Comparison of ENCODE assay signal across 19 cellular contexts in the genomic region with DNA sequence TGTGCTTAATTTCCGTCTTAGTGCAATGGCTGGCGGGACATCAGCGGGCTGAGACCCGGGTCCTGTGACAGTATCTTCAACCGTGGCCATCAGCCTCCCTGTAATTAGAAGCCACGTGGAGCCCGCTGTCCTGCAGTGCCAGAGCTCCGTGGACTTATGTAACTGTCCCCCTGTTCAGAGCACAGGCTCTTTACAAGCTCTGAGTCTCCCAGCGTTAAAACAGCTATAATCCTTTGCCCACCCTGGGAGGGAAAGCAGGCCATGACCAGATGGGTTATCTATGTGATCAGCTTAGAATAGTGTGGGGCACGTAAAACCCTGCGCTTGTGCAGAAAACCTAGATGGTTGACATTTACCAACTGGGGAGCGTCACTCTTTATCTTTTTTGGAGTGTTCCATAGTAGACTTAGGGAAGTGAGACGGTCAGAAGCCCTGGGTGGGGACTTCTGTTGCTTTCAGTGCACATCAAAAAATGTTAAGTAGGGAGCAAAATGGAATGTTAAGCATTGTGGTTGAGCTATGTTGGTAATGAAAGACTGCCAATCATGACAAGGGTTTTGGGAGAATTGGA.
DNase-seq lines count a peak whose midpoint lies in the region; ATAC-seq and TF ChIP-seq lines count a peak whose summit lies in the region.
"Had no signal": no experiment of that assay in that cellular context is flagged by ENCODE, and none has a peak within 500 bp of the region (broad histone marks: within the 10 kb centered on the region; RNA-seq: fewer than 3 reads in every experiment).

No MANE protein-coding gene starts in this region.

- H3K27ac Mint-ChIP-seq in progenitor cell of endocrine pancreas = peak overlapping the region; percentile 48
- H3K27ac Mint-ChIP-seq in activated naive CD8-positive, alpha-beta T cell treated with anti-CD3 and anti-CD28 coated beads, Interleukin-2, amount 50 U/mL, for 24 hours = no peak overlapping the region
- H3K27ac Mint-ChIP-seq: activated naive CD8-positive, alpha-beta T cell treated with anti-CD3 and anti-CD28 coated beads, Interleukin-2, amount 10 ng/mL, durations not matched to agents 7 days and 5 days; B cell; H9 had no signal

- H3K9me3 Mint-ChIP-seq in progenitor cell of endocrine pancreas (ENCODE audit: low read depth) = no peaks in the 10 kb centered on the region
- peaks cover 3% of the 10 kb centered on the region for H3K9me3 Mint-ChIP-seq in activated naive CD8-positive, alpha-beta T cell treated with anti-CD3 and anti-CD28 coated beads, Interleukin-2, amount 50 U/mL, for 24 hours
- H3K9me3 Mint-ChIP-seq: activated naive CD8-positive, alpha-beta T cell treated with anti-CD3 and anti-CD28 coated beads, Interleukin-2, amount 10 ng/mL, durations not matched to agents 7 days and 5 days; H9 had no signal

- no peak for TF ChIP-seq CTCF in progenitor cell of endocrine pancreas (IDR thresholded peaks at IDR 0.05; ENCODE audit: unreplicated experiment)

- DNase-seq in D341Med (ENCODE audit: low spot score) (peak; percentile 62), NCI-H82 treated with DMSO at 0.1 percent for 48 hours (lab: John Stamatoyannopoulos, UW; ENCODE audit: unreplicated experiment) (peak; percentile 72), glomerular visceral epithelial cell (ENCODE audit: extremely low spot score) (peak; percentile 7), progenitor cell of endocrine pancreas (ENCODE audit: low spot score, unreplicated experiment) (no peak)
- no peak for DNase-seq in activated CD4-positive, alpha-beta T cell treated with anti-CD3 and anti-CD28 coated beads for 4 hours
- no peak for DNase-seq in activated naive CD8-positive, alpha-beta T cell treated with anti-CD3 and anti-CD28 coated beads, Interleukin-2, amount 50 U/mL, for 24 hours
- DNase-seq: activated naive CD8-positive, alpha-beta T cell treated with anti-CD3 and anti-CD28 coated beads, Interleukin-2, amount 10 ng/mL, durations not matched to agents 7 days and 5 days; Calu3; central memory CD4-positive, alpha-beta T cell; H9; kidney; NCI-H2081 treated with DMSO at 0.1 percent for 48 hours; NCI-H748 treated with DMSO at 0.1 percent for 48 hours; Peyer's patch; sigmoid colon; stimulated activated CD4-positive, alpha-beta T cell treated with anti-CD3 and anti-CD28 coated beads, Interleukin-4, amount 100 ng/mL, for 1 hour had no signal

- peaks cover 21% of the 10 kb centered on the region for H3K27me3 Mint-ChIP-seq in progenitor cell of endocrine pancreas
- peaks cover 1% of the 10 kb centered on the region for H3K27me3 Mint-ChIP-seq in activated naive CD8-positive, alpha-beta T cell treated with anti-CD3 and anti-CD28 coated beads, Interleukin-2, amount 50 U/mL, for 24 hours
- H3K27me3 Mint-ChIP-seq: activated naive CD8-positive, alpha-beta T cell treated with anti-CD3 and anti-CD28 coated beads, Interleukin-2, amount 10 ng/mL, durations not matched to agents 7 days and 5 days; B cell had no signal

- ATAC-seq in GM19397 (IDR thresholded peaks at IDR 0.05; ENCODE audit: unreplicated experiment) (no peak), GM19455 (IDR thresholded peaks at IDR 0.05; ENCODE audit: unreplicated experiment) (no peak)
- no peak for ATAC-seq in activated naive CD8-positive, alpha-beta T cell treated with anti-CD3 and anti-CD28 coated beads, Interleukin-2, amount 50 U/mL, for 24 hours

- H3K4me1 Mint-ChIP-seq in progenitor cell of endocrine pancreas (ENCODE audit: low read depth) = peaks cover 15% of the 10 kb centered on the region
- H3K4me1 Mint-ChIP-seq in activated naive CD8-positive, alpha-beta T cell treated with anti-CD3 and anti-CD28 coated beads, Interleukin-2, amount 50 U/mL, for 24 hours = no peaks in the 10 kb centered on the region
- H3K4me1 Mint-ChIP-seq: activated naive CD8-positive, alpha-beta T cell treated with anti-CD3 and anti-CD28 coated beads, Interleukin-2, amount 10 ng/mL, durations not matched to agents 7 days and 5 days; B cell had no signal

- H3K4me3 Mint-ChIP-seq in progenitor cell of endocrine pancreas (ENCODE audit: low read depth) = no peak overlapping the region
- no peak overlapping the region for H3K4me3 Mint-ChIP-seq in activated naive CD8-positive, alpha-beta T cell treated with anti-CD3 and anti-CD28 coated beads, Interleukin-2, amount 50 U/mL, for 24 hours
- H3K4me3 Mint-ChIP-seq: activated naive CD8-positive, alpha-beta T cell treated with anti-CD3 and anti-CD28 coated beads, Interleukin-2, amount 10 ng/mL, durations not matched to agents 7 days and 5 days; B cell; H9 had no signal

- no peaks in the 10 kb centered on the region for H3K36me3 Mint-ChIP-seq in progenitor cell of endocrine pancreas (ENCODE audit: insufficient read depth)
- H3K36me3 Mint-ChIP-seq in activated naive CD8-positive, alpha-beta T cell treated with anti-CD3 and anti-CD28 coated beads, Interleukin-2, amount 50 U/mL, for 24 hours (ENCODE audit: low read depth) = no peaks in the 10 kb centered on the region
- H3K36me3 Mint-ChIP-seq: activated naive CD8-positive, alpha-beta T cell treated with anti-CD3 and anti-CD28 coated beads, Interleukin-2, amount 10 ng/mL, durations not matched to agents 7 days and 5 days had no signal

Comparison
In these comparisons a context has a peak if more than half of its experiments do, and no peak if none do; other contexts are left out.
1. DNase-seq: peak in D341Med (single experiment), NCI-H82 treated with DMSO at 0.1 percent for 48 hours (single experiment) and glomerular visceral epithelial cell (single experiment); none in progenitor cell of endocrine pancreas (single experiment), activated CD4-positive, alpha-beta T cell treated with anti-CD3 and anti-CD28 coated beads for 4 hours (0 of 2) and activated naive CD8-positive, alpha-beta T cell treated with anti-CD3 and anti-CD28 coated beads, Interleukin-2, amount 50 U/mL, for 24 hours (single experiment).